In the genomic region with DNA sequence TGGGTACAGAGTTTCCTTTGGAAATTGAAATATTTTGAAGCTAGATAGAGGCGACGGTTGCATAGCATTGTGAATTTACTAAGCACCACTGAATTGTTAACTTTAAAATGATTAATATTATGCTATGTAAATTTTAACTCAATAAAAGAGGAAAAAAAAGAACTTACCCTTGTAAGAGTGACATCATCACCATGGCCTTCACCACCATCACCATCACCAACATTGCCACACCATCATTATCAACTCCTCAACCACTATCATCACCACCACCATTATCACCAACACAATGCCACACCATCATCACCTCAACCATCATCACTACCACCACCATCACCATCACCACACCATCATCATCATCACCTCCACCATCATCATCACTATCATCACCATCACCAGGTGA, we compare ENCODE assay signal across 9 cellular contexts.
"Had no signal": no experiment of that assay in that cellular context is flagged by ENCODE, and none has a peak within 500 bp of the region (broad histone marks: within the 10 kb centered on the region; RNA-seq: fewer than 3 reads in every experiment).

No MANE protein-coding gene starts in this region.

- H3K4me1 Mint-ChIP-seq: GM23338, H9 had no signal

- H3K27ac Mint-ChIP-seq: GM23338, H9, HFFc6 had no signal

- H3K27ac ChIP-seq: HL-60 had no signal

- H3K4me3 Mint-ChIP-seq: GM23338, H9, HFFc6 had no signal

- ATAC-seq: GM23338, K562 had no signal

- FAIRE-seq: H1, H54, K562 had no signal

- H3K4me2 ChIP-seq: GM23338 had no signal

- H3K4me3 ChIP-seq: GM23338, K562 had no signal

- DNase-seq: H9, HCEC 1CT, HFFc6, KG1 had no signal

- H2AFZ ChIP-seq: GM23338 had no signal
